In genomic region chr4:133151681-133152329, GRCh38 we compare ENCODE assay signal across 1 cellular context.
TF ChIP-seq lines count a peak whose summit lies in the region.

No MANE protein-coding gene starts in this region.

TF ChIP-seq in GM23338, 12 proteins besides CTCF, POLR2A, EP300 and RAD21 (continued from another document):
- TF ChIP-seq ZNF462 (CRISPR knock-in tag; IDR thresholded peaks at IDR 0.05) (no peak), ZNF331 (CRISPR knock-in tag; IDR thresholded peaks at IDR 0.05; ENCODE audit: low read depth) (no peak)
TF ChIP-seq in GM23338: peak in this region for 0.
